Comparison of ENCODE assay signal across 1 cellular context in the genomic region with DNA sequence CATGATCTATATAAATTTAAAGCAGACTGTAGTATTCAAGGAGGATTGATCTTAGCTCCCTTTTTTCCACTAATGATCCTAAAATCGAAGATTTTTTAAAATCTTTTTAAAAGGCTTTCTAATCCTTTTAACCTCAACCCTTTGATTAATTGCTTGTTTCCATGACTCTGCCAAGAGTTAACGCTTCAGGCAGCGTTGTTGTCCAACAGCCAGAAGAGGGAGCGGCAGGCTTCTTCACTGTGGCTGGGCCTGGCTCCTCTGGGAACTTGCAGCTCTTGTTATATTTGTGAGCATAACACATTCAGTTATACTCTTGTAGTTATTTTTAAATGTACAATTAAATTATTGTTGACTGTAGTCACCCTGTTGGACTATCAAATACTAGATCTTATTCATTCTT.
TF ChIP-seq lines count a peak whose summit lies in the region.

No MANE protein-coding gene starts in this region.

TF ChIP-seq in K562, 482 proteins besides CTCF, POLR2A, EP300 and RAD21 (continued from another document):
- TF ChIP-seq, protein P1, sequence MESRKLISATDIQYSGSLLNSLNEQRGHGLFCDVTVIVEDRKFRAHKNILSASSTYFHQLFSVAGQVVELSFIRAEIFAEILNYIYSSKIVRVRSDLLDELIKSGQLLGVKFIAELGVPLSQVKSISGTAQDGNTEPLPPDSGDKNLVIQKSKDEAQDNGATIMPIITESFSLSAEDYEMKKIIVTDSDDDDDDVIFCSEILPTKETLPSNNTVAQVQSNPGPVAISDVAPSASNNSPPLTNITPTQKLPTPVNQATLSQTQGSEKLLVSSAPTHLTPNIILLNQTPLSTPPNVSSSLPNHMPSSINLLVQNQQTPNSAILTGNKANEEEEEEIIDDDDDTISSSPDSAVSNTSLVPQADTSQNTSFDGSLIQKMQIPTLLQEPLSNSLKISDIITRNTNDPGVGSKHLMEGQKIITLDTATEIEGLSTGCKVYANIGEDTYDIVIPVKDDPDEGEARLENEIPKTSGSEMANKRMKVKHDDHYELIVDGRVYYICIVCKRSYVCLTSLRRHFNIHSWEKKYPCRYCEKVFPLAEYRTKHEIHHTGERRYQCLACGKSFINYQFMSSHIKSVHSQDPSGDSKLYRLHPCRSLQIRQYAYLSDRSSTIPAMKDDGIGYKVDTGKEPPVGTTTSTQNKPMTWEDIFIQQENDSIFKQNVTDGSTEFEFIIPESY (CRISPR knock-in tag; IDR thresholded peaks at IDR 0.05): peak; percentile 51; the same call in 1 of the 2 replicates
- TF ChIP-seq POU5F1 (IDR thresholded peaks at IDR 0.05; ENCODE audit: borderline replicate concordance, low read depth, low read length, partially characterized antibody): no peak
- TF ChIP-seq, protein P2, sequence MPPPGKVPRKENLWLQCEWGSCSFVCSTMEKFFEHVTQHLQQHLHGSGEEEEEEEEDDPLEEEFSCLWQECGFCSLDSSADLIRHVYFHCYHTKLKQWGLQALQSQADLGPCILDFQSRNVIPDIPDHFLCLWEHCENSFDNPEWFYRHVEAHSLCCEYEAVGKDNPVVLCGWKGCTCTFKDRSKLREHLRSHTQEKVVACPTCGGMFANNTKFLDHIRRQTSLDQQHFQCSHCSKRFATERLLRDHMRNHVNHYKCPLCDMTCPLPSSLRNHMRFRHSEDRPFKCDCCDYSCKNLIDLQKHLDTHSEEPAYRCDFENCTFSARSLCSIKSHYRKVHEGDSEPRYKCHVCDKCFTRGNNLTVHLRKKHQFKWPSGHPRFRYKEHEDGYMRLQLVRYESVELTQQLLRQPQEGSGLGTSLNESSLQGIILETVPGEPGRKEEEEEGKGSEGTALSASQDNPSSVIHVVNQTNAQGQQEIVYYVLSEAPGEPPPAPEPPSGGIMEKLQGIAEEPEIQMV (tag; conservative IDR thresholded peaks at IDR 0.05; ENCODE audit: low read depth): no peak
- no peak for TF ChIP-seq PCBP1 (IDR thresholded peaks at IDR 0.05; ENCODE audit: low read depth, low read length, poor library complexity, severe bottlenecking)
- TF ChIP-seq NEUROD1 (IDR thresholded peaks at IDR 0.05; ENCODE audit: borderline replicate concordance, low read depth, low read length, partially characterized antibody): no peak
- TF ChIP-seq SMC3 (conservative IDR thresholded peaks at IDR 0.05; ENCODE audit: insufficient read depth, low read depth, low read length): 0 out of 2 replicates have a peak, but pooled peaks have one; percentile 7
- no peak for TF ChIP-seq ZNF695 (CRISPR knock-in tag; IDR thresholded peaks at IDR 0.05)
- TF ChIP-seq, protein P3, sequence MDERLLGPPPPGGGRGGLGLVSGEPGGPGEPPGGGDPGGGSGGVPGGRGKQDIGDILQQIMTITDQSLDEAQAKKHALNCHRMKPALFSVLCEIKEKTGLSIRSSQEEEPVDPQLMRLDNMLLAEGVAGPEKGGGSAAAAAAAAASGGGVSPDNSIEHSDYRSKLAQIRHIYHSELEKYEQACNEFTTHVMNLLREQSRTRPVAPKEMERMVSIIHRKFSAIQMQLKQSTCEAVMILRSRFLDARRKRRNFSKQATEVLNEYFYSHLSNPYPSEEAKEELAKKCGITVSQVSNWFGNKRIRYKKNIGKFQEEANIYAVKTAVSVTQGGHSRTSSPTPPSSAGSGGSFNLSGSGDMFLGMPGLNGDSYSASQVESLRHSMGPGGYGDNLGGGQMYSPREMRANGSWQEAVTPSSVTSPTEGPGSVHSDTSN (CRISPR knock-in tag; IDR thresholded peaks at IDR 0.05; ENCODE audit: low read depth): no peak
- TF ChIP-seq, protein P3 (tag; conservative IDR thresholded peaks at IDR 0.05; ENCODE audit: low read depth): peak; percentile 79
- peak; percentile 56 for TF ChIP-seq MEIS2 (IDR thresholded peaks at IDR 0.05; ENCODE audit: partially characterized antibody)
- no peak for TF ChIP-seq PRMT5 (CRISPR knock-in tag; IDR thresholded peaks at IDR 0.05)
- TF ChIP-seq, protein P4, sequence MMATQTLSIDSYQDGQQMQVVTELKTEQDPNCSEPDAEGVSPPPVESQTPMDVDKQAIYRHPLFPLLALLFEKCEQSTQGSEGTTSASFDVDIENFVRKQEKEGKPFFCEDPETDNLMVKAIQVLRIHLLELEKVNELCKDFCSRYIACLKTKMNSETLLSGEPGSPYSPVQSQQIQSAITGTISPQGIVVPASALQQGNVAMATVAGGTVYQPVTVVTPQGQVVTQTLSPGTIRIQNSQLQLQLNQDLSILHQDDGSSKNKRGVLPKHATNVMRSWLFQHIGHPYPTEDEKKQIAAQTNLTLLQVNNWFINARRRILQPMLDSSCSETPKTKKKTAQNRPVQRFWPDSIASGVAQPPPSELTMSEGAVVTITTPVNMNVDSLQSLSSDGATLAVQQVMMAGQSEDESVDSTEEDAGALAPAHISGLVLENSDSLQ (IDR thresholded peaks at IDR 0.05): peak; percentile 39; the same call in 1 of the 2 replicates
- no peak for TF ChIP-seq CC2D1A (IDR thresholded peaks at IDR 0.05)
- no peak for TF ChIP-seq KLF16 (IDR thresholded peaks at IDR 0.05)
- TF ChIP-seq POLR2AphosphoS5 (IDR thresholded peaks at IDR 0.05; ENCODE audit: control insufficient read depth, insufficient read depth, low read depth, low read length): no peak
- TF ChIP-seq HDAC1 (IDR thresholded peaks at IDR 0.05): no peak
- no peak for TF ChIP-seq BRD9 (IDR thresholded peaks at IDR 0.05; ENCODE audit: low read depth, partially characterized antibody)
- TF ChIP-seq SRSF3 (IDR thresholded peaks at IDR 0.05; ENCODE audit: insufficient read depth, low read length): no peak
- TF ChIP-seq, protein P5, sequence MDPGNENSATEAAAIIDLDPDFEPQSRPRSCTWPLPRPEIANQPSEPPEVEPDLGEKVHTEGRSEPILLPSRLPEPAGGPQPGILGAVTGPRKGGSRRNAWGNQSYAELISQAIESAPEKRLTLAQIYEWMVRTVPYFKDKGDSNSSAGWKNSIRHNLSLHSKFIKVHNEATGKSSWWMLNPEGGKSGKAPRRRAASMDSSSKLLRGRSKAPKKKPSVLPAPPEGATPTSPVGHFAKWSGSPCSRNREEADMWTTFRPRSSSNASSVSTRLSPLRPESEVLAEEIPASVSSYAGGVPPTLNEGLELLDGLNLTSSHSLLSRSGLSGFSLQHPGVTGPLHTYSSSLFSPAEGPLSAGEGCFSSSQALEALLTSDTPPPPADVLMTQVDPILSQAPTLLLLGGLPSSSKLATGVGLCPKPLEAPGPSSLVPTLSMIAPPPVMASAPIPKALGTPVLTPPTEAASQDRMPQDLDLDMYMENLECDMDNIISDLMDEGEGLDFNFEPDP (CRISPR knock-in tag; IDR thresholded peaks at IDR 0.05): no peak
- no peak for TF ChIP-seq RBBP5 (IDR thresholded peaks at IDR 0.05; ENCODE audit: borderline replicate concordance, insufficient read depth, low read length, poor library complexity, severe bottlenecking)
- TF ChIP-seq ZBTB1 (CRISPR knock-in tag; IDR thresholded peaks at IDR 0.05; ENCODE audit: borderline replicate concordance, low read depth): no peak
- no peak for TF ChIP-seq POLR2H (tag; IDR thresholded peaks at IDR 0.05; ENCODE audit: low read depth)
- no peak for TF ChIP-seq ZNF830 (CRISPR knock-in tag; IDR thresholded peaks at IDR 0.05)
- TF ChIP-seq TEAD4 (IDR thresholded peaks at IDR 0.05; ENCODE audit: low read length): no peak
- no peak for TF ChIP-seq TEAD4 (CRISPR knock-in tag; IDR thresholded peaks at IDR 0.05; ENCODE audit: borderline replicate concordance)
- TF ChIP-seq FIP1L1 (IDR thresholded peaks at IDR 0.05; ENCODE audit: low read depth, low read length, poor library complexity, severe bottlenecking): no peak
- TF ChIP-seq, protein P6, sequence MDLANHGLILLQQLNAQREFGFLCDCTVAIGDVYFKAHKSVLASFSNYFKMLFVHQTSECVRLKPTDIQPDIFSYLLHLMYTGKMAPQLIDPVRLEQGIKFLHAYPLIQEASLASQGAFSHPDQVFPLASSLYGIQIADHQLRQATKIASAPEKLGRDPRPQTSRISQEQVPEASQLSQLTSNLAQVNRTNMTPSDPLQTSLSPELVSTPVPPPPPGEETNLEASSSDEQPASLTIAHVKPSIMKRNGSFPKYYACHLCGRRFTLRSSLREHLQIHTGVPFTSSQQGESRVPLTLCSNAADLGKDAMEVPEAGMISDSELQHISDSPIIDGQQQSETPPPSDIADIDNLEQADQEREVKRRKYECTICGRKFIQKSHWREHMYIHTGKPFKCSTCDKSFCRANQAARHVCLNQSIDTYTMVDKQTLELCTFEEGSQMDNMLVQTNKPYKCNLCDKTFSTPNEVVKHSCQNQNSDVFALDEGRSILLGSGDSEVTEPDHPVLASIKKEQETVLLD (IDR thresholded peaks at IDR 0.05): no peak
- TF ChIP-seq DMBX1 (CRISPR knock-in tag; IDR thresholded peaks at IDR 0.05; ENCODE audit: borderline replicate concordance): no peak
- TF ChIP-seq SOX6 (IDR thresholded peaks at IDR 0.05): no peak
- no peak for TF ChIP-seq MYNN (IDR thresholded peaks at IDR 0.05)
- no peak for TF ChIP-seq MYNN (CRISPR knock-in tag; IDR thresholded peaks at IDR 0.05)
- TF ChIP-seq CXXC5 (CRISPR knock-in tag; IDR thresholded peaks at IDR 0.05): no peak
